Comparison of ENCODE assay signal across 12 cellular contexts in genomic region chr3:186988806-186989205, GRCh38. TPM values are rescaled to one million over a fixed set of nuclear protein-coding genes. Genes with fewer than 3 reads are reported as not detected.
A peak's percentile ranks its signal among the peaks of the same experiment; 100 is the strongest.
DNase-seq lines count a peak whose midpoint lies in the region; ATAC-seq and TF ChIP-seq lines count a peak whose summit lies in the region.
"Had no signal": no experiment of that assay in that cellular context is flagged by ENCODE, and none has a peak within 500 bp of the region (broad histone marks: within the 10 kb centered on the region; RNA-seq: fewer than 3 reads in every experiment).

No MANE protein-coding gene starts in this region.

- H3K4me1 Mint-ChIP-seq in CD4-positive, CD25-positive, alpha-beta regulatory T cell, result peaks cover 15 to 61% (median 38%) of the 10 kb centered on the region in 4 donors

- no peak for ATAC-seq in CD4-positive, CD25-positive, alpha-beta regulatory T cell (ENCODE audit: low read depth in 2 of 2)
- ATAC-seq in GM18873 (IDR thresholded peaks at IDR 0.05; ENCODE audit: low FRiP score, unreplicated experiment), result peak; percentile 74
- peak; percentile 70 for ATAC-seq in HG02642 (IDR thresholded peaks at IDR 0.05; ENCODE audit: poor library complexity, unreplicated experiment)
- peak; percentile 79 for ATAC-seq in HG03571 (IDR thresholded peaks at IDR 0.05; ENCODE audit: unreplicated experiment)

- peaks cover 42% of the 10 kb centered on the region for H3K36me3 Mint-ChIP-seq in CD4-positive, CD25-positive, alpha-beta regulatory T cell

- H3K9me3 ChIP-seq in CD4-positive, CD25-positive, alpha-beta regulatory T cell (ENCODE audit: control insufficient read depth in 2 of 2, low read length in 2 of 2), result no peaks in the 10 kb centered on the region

- peaks cover 4% of the 10 kb centered on the region for H3K4me1 ChIP-seq in CD4-positive, CD25-positive, alpha-beta regulatory T cell (ENCODE audit: control insufficient read depth, insufficient read depth, low read length, poor library complexity, severe bottlenecking)

- H3K36me3 ChIP-seq in CD4-positive, CD25-positive, alpha-beta regulatory T cell (ENCODE audit: control insufficient read depth, insufficient read depth, low read length), result peaks cover 54% of the 10 kb centered on the region
- H3K36me3 ChIP-seq in brain microvascular endothelial cell (replicated peaks), result no peaks in the 10 kb centered on the region

- no peak overlapping the region for H3K27ac ChIP-seq in CD4-positive, CD25-positive, alpha-beta regulatory T cell (ENCODE audit: insufficient read depth, low read length, poor library complexity, severe bottlenecking)
- H3K27ac ChIP-seq in brain microvascular endothelial cell, result no peak overlapping the region
- H3K27ac ChIP-seq: C4-2B had no signal

- peak overlapping the region; percentile 43 to 77 (median 56) for H3K27ac Mint-ChIP-seq in CD4-positive, CD25-positive, alpha-beta regulatory T cell

- H3K9me3 Mint-ChIP-seq in CD4-positive, CD25-positive, alpha-beta regulatory T cell, result no peaks in the 10 kb centered on the region
- H3K9me3 Mint-ChIP-seq: nephron had no signal

- no peak overlapping the region for H3K4me3 Mint-ChIP-seq in CD4-positive, CD25-positive, alpha-beta regulatory T cell
- H3K4me3 Mint-ChIP-seq: nephron had no signal

- DNase-seq in CD4-positive, CD25-positive, alpha-beta regulatory T cell, result no peak
- DNase-seq in SKM-1 (lab: John Stamatoyannopoulos, UW; ENCODE audit: unreplicated experiment) (no peak), AML-193 (lab: John Stamatoyannopoulos, UW) (no peak), brain microvascular endothelial cell (no peak)
- no peak for DNase-seq in activated CD4-positive, alpha-beta T cell treated with anti-CD3 and anti-CD28 coated beads, Interleukin-2, amount 50 U/mL, for 4 hours
- DNase-seq: foreskin fibroblast, T-helper 9 cell had no signal

- H3K27me3 Mint-ChIP-seq in CD4-positive, CD25-positive, alpha-beta regulatory T cell, result no peaks in the 10 kb centered on the region

- H3K27me3 ChIP-seq in CD4-positive, CD25-positive, alpha-beta regulatory T cell (ENCODE audit: control insufficient read depth, insufficient read depth, low read length), result no peaks in the 10 kb centered on the region
- H3K27me3 ChIP-seq in brain microvascular endothelial cell (replicated peaks), result no peaks in the 10 kb centered on the region

- H3K4me3 ChIP-seq in CD4-positive, CD25-positive, alpha-beta regulatory T cell (ENCODE audit: low read depth, low read length), result no peak overlapping the region
- H3K4me3 ChIP-seq in brain microvascular endothelial cell (ENCODE audit: low read depth, low read length), result no peak overlapping the region

- in situ Hi-C loops in brain microvascular endothelial cell (cut with HindIII; ENCODE audit: low pct_ligation_motif_present, low sequenced_read_pairs), result no loop called here

- no peak for TF ChIP-seq CTCF in brain microvascular endothelial cell (IDR thresholded peaks at IDR 0.05; ENCODE audit: low read depth, low read length, missing control alignments)

RNA-seq across cellular contexts. Expression of gene ST6GAL1, which starts 58.5 kb away (rescaled TPM):
- total RNA-seq in CD4-positive, CD25-positive, alpha-beta regulatory T cell, result 179 TPM
- 100 to 1,000 TPM; 125 to 184 (median 154) TPM for polyA plus RNA-seq in CD4-positive, CD25-positive, alpha-beta regulatory T cell

Comparison
In these comparisons a context has a peak if more than half of its experiments do, and no peak if none do; other contexts are left out.
1. ATAC-seq: peak in GM18873 (single experiment), HG02642 (single experiment) and HG03571 (single experiment); none in CD4-positive, CD25-positive, alpha-beta regulatory T cell (0 of 2).